In the genomic region with DNA sequence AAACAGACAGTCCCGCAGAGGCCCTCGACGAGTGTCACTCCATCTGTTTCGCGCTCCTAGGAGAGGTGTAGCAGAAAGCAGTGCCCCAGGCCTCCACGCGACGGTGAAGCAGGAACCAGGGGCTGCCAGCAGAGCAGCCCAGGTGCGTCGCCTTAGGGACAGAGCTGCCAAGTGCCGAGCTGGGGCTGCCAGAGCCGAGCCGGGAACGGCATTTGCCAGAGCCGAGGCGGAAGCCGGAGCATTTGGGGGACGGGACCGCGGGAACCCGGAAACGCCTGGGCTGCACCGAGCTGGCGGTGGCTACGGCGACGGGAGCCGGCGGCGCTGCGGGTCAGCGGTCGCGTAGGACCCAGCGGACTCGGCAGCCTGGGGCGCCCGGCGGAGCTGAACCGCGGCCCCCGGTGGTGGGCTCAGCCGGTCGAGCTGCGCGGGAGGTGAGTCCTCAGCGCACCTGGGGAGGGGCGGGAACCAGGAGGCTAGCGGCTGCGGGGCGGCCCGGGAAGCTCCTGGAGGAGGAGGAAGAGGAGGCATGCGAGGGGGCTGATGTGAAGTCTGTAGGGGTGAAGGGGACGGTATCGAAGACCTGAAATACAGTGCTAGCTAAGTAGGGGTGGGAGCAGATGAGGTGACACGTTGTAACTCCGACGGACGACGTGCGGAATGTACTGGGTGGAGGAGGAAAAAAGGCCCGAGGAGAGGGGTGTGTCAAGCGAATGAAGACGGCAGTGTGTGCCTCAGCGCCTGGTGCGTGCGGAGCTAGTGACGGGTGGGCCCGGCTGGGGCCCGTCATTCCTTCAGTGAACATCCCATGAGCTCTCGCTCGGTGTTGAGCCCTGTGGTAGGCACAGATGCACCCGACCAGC, we compare ENCODE assay signal across 1 cellular context.
A peak's percentile ranks its signal among the peaks of the same experiment; 100 is the strongest.
TF ChIP-seq lines count a peak whose summit lies in the region.

TSS of gene SLC35A3 (plus strand) at position 268 of the 863 bp plus-strand sequence. CDS start 23,559 bp downstream, outside the sequence.

TF ChIP-seq in K562, 482 proteins besides CTCF, POLR2A, EP300 and RAD21 (continued from another document and continues in another):
- TF ChIP-seq, protein P1, sequence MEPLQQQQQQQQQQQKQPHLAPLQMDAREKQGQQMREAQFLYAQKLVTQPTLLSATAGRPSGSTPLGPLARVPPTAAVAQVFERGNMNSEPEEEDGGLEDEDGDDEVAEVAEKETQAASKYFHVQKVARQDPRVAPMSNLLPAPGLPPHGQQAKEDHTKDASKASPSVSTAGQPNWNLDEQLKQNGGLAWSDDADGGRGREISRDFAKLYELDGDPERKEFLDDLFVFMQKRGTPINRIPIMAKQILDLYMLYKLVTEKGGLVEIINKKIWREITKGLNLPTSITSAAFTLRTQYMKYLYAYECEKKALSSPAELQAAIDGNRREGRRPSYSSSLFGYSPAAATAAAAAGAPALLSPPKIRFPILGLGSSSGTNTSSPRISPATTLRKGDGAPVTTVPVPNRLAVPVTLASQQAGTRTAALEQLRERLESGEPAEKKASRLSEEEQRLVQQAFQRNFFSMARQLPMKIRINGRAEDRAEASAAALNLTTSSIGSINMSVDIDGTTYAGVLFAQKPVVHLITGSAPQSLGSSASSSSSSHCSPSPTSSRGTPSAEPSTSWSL (CRISPR knock-in tag; IDR thresholded peaks at IDR 0.05; ENCODE audit: borderline replicate concordance): no peak
- TF ChIP-seq PHTF2 (CRISPR knock-in tag; IDR thresholded peaks at IDR 0.05): no peak
- no peak for TF ChIP-seq HNRNPK (IDR thresholded peaks at IDR 0.05; ENCODE audit: low read depth, low read length, poor library complexity, severe bottlenecking)
- TF ChIP-seq HMGXB4 (CRISPR knock-in tag; IDR thresholded peaks at IDR 0.05): peak; percentile 52; the same call in 1 of the 2 replicates
- TF ChIP-seq, protein P2, sequence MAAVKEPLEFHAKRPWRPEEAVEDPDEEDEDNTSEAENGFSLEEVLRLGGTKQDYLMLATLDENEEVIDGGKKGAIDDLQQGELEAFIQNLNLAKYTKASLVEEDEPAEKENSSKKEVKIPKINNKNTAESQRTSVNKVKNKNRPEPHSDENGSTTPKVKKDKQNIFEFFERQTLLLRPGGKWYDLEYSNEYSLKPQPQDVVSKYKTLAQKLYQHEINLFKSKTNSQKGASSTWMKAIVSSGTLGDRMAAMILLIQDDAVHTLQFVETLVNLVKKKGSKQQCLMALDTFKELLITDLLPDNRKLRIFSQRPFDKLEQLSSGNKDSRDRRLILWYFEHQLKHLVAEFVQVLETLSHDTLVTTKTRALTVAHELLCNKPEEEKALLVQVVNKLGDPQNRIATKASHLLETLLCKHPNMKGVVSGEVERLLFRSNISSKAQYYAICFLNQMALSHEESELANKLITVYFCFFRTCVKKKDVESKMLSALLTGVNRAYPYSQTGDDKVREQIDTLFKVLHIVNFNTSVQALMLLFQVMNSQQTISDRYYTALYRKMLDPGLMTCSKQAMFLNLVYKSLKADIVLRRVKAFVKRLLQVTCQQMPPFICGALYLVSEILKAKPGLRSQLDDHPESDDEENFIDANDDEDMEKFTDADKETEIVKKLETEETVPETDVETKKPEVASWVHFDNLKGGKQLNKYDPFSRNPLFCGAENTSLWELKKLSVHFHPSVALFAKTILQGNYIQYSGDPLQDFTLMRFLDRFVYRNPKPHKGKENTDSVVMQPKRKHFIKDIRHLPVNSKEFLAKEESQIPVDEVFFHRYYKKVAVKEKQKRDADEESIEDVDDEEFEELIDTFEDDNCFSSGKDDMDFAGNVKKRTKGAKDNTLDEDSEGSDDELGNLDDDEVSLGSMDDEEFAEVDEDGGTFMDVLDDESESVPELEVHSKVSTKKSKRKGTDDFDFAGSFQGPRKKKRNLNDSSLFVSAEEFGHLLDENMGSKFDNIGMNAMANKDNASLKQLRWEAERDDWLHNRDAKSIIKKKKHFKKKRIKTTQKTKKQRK (IDR thresholded peaks at IDR 0.05; ENCODE audit: borderline replicate concordance, low read depth, low read length): no peak
- 0 out of 2 replicates have a peak, but pooled peaks have one; percentile 8 for TF ChIP-seq MECOM (CRISPR knock-in tag; IDR thresholded peaks at IDR 0.05)
- TF ChIP-seq RAD51 (IDR thresholded peaks at IDR 0.05; ENCODE audit: borderline replicate concordance, low read depth): no peak
- 0 out of 2 replicates have a peak, but pooled peaks have one; percentile 18 for TF ChIP-seq ZBTB49 (CRISPR knock-in tag; IDR thresholded peaks at IDR 0.05; ENCODE audit: borderline replicate concordance)
- TF ChIP-seq, protein P3, sequence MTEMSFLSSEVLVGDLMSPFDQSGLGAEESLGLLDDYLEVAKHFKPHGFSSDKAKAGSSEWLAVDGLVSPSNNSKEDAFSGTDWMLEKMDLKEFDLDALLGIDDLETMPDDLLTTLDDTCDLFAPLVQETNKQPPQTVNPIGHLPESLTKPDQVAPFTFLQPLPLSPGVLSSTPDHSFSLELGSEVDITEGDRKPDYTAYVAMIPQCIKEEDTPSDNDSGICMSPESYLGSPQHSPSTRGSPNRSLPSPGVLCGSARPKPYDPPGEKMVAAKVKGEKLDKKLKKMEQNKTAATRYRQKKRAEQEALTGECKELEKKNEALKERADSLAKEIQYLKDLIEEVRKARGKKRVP (CRISPR knock-in tag; IDR thresholded peaks at IDR 0.05): no peak
- no peak for TF ChIP-seq COPS2 (conservative IDR thresholded peaks at IDR 0.05)
- no peak for TF ChIP-seq HDAC8 (tag; IDR thresholded peaks at IDR 0.05)
- peak; percentile 33; the same call in 1 of the 2 replicates for TF ChIP-seq ETV5 (CRISPR knock-in tag; IDR thresholded peaks at IDR 0.05; ENCODE audit: low read depth)
- TF ChIP-seq TRIM25 (IDR thresholded peaks at IDR 0.05; ENCODE audit: borderline replicate concordance): no peak; the same call in 1 of the 2 replicates
- TF ChIP-seq, protein P4, sequence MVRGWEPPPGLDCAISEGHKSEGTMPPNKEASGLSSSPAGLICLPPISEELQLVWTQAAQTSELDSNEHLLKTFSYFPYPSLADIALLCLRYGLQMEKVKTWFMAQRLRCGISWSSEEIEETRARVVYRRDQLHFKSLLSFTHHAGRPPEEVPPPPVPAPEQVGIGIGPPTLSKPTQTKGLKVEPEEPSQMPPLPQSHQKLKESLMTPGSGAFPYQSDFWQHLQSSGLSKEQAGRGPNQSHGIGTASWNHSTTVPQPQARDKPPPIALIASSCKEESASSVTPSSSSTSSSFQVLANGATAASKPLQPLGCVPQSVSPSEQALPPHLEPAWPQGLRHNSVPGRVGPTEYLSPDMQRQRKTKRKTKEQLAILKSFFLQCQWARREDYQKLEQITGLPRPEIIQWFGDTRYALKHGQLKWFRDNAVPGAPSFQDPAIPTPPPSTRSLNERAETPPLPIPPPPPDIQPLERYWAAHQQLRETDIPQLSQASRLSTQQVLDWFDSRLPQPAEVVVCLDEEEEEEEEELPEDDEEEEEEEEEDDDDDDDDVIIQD (CRISPR knock-in tag; IDR thresholded peaks at IDR 0.05): no peak
- TF ChIP-seq IRF9 (tag; IDR thresholded peaks at IDR 0.05): no peak
- TF ChIP-seq ETV6 (IDR thresholded peaks at IDR 0.05; ENCODE audit: borderline replicate concordance in 1 of 2, low read depth in 2 of 2, low read length in 1 of 2): no peak
- TF ChIP-seq ETV6 (CRISPR knock-in tag; IDR thresholded peaks at IDR 0.05; ENCODE audit: borderline replicate concordance): no peak
- TF ChIP-seq PHB (CRISPR knock-in tag; IDR thresholded peaks at IDR 0.05): no peak
- no peak for TF ChIP-seq ZNF644 (tag; IDR thresholded peaks at IDR 0.05; ENCODE audit: low read depth)
- TF ChIP-seq ZNF79 (CRISPR knock-in tag; IDR thresholded peaks at IDR 0.05; ENCODE audit: low read depth): no peak
- TF ChIP-seq, protein P5, sequence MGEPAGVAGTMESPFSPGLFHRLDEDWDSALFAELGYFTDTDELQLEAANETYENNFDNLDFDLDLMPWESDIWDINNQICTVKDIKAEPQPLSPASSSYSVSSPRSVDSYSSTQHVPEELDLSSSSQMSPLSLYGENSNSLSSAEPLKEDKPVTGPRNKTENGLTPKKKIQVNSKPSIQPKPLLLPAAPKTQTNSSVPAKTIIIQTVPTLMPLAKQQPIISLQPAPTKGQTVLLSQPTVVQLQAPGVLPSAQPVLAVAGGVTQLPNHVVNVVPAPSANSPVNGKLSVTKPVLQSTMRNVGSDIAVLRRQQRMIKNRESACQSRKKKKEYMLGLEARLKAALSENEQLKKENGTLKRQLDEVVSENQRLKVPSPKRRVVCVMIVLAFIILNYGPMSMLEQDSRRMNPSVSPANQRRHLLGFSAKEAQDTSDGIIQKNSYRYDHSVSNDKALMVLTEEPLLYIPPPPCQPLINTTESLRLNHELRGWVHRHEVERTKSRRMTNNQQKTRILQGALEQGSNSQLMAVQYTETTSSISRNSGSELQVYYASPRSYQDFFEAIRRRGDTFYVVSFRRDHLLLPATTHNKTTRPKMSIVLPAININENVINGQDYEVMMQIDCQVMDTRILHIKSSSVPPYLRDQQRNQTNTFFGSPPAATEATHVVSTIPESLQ (CRISPR knock-in tag; IDR thresholded peaks at IDR 0.05): no peak
- no peak for TF ChIP-seq BRF2 (IDR thresholded peaks at IDR 0.05; ENCODE audit: borderline replicate concordance, insufficient read depth, insufficient read length)
- no peak for TF ChIP-seq ZNF212 (CRISPR knock-in tag; IDR thresholded peaks at IDR 0.05)
- no peak for TF ChIP-seq ZNF316 (IDR thresholded peaks at IDR 0.05)
- no peak for TF ChIP-seq SP2 (IDR thresholded peaks at IDR 0.05; ENCODE audit: extremely low read depth, low read depth, low read length, poor library complexity, severe bottlenecking)
- TF ChIP-seq RBM39 (optimal IDR thresholded peaks at IDR 0.05; ENCODE audit: low read depth, low read length): no peak
- no peak for TF ChIP-seq SMAD2 (IDR thresholded peaks at IDR 0.05; ENCODE audit: low read depth, low read length)
- no peak for TF ChIP-seq WHSC1 (IDR thresholded peaks at IDR 0.05; ENCODE audit: low read length)
- TF ChIP-seq KLF1 (tag; IDR thresholded peaks at IDR 0.05): peak; percentile 62; the same call in 1 of the 2 replicates
- no peak for TF ChIP-seq CEBPG (CRISPR knock-in tag; IDR thresholded peaks at IDR 0.05)
- TF ChIP-seq CEBPG (tag; conservative IDR thresholded peaks at IDR 0.05 in 1 of 2, IDR thresholded peaks at IDR 0.05 in 1 of 2): no peak
- TF ChIP-seq CHD1 (IDR thresholded peaks at IDR 0.05; ENCODE audit: low read length): no peak
- no peak for TF ChIP-seq ZNF830 (CRISPR knock-in tag; IDR thresholded peaks at IDR 0.05)
- TF ChIP-seq SP1 (CRISPR knock-in tag; IDR thresholded peaks at IDR 0.05): peak; percentile 73; the same call in 1 of the 2 replicates
- 0 out of 2 replicates have a peak, but pooled peaks have one; percentile 42 for TF ChIP-seq CHD2 (IDR thresholded peaks at IDR 0.05; ENCODE audit: low read depth, low read length)
- no peak for TF ChIP-seq MTA1 (IDR thresholded peaks at IDR 0.05; ENCODE audit: borderline replicate concordance)
